ENCODE assay signal across 1 cellular context in the genomic region with DNA sequence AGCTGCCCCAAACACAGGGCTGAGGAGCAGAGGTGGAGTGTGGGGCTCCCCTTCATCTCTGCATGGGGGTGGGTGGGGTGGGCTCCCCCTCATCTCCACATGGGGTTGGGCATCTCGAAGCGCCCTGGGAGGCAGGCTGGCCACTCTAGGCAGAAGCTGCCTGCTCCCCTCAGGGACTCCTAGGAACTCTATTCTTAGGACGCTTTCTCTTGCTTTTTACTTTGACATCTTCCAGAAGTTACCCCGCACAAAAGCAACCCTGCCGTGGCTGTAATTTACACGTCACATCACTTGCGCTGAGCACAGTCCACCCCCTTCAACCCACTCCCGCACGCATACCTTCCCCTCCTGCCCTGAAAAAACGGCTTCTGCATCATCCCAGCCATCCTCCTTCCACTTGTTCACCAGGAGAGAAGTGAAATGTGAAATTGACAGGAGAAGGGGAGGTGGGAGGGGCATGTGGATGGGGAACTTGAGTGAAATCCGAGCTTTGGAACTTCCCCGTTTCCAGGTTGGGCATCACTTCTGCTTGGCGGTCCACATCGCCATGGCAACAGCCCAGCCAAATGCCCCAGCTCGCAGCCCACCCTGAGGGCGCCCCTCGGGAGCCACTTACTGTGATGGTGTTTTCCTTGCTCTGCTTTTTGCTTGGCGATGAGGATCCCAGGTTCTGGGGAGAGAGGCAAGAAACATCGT.
TF ChIP-seq lines count a peak whose summit lies in the region.

No MANE protein-coding gene starts in this region.

TF ChIP-seq in neural cell, 6 proteins besides CTCF, POLR2A, EP300 and RAD21 (continued from another document):
- TF ChIP-seq, protein P1, sequence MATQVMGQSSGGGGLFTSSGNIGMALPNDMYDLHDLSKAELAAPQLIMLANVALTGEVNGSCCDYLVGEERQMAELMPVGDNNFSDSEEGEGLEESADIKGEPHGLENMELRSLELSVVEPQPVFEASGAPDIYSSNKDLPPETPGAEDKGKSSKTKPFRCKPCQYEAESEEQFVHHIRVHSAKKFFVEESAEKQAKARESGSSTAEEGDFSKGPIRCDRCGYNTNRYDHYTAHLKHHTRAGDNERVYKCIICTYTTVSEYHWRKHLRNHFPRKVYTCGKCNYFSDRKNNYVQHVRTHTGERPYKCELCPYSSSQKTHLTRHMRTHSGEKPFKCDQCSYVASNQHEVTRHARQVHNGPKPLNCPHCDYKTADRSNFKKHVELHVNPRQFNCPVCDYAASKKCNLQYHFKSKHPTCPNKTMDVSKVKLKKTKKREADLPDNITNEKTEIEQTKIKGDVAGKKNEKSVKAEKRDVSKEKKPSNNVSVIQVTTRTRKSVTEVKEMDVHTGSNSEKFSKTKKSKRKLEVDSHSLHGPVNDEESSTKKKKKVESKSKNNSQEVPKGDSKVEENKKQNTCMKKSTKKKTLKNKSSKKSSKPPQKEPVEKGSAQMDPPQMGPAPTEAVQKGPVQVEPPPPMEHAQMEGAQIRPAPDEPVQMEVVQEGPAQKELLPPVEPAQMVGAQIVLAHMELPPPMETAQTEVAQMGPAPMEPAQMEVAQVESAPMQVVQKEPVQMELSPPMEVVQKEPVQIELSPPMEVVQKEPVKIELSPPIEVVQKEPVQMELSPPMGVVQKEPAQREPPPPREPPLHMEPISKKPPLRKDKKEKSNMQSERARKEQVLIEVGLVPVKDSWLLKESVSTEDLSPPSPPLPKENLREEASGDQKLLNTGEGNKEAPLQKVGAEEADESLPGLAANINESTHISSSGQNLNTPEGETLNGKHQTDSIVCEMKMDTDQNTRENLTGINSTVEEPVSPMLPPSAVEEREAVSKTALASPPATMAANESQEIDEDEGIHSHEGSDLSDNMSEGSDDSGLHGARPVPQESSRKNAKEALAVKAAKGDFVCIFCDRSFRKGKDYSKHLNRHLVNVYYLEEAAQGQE (IDR thresholded peaks at IDR 0.05; ENCODE audit: borderline replicate concordance) = no peak
- TF ChIP-seq EZH2 (IDR thresholded peaks at IDR 0.05; ENCODE audit: borderline replicate concordance, insufficient read depth, low read length, poor library complexity, severe bottlenecking) = no peak
